Comparison of ENCODE assay signal across 27 cellular contexts in the genomic region with DNA sequence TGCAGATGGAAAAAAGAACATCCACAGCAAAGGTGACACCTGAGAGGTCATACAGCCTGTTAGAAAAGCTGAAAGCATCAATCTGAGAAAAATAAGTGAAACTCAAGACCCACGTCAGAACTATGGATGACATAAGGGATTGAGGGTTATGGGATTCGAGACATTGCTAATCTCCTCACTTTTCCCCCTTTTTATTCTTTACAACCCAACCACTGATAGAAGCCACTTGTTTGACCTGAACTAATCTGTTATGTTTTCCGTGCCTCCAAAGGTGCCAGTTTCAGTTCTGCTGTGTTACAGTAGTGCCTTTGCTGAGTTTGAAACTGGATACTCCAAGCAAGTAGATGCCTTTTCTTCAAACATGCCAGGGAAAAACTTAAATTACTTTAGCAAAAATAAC.
"Had no signal": no experiment of that assay in that cellular context is flagged by ENCODE, and none has a peak within 500 bp of the region (broad histone marks: within the 10 kb centered on the region; RNA-seq: fewer than 3 reads in every experiment).

No MANE protein-coding gene starts in this region.

- H3K27ac ChIP-seq: adrenal gland, ascending aorta, breast epithelium, colonic mucosa, dorsolateral prefrontal cortex, lower lobe of right lung, psoas muscle, right atrium auricular region, VCaP had no signal

- H3K27me3 Mint-ChIP-seq: activated CD4-positive, alpha-beta T cell treated with anti-CD3 and anti-CD28 coated beads, Interleukin-2, amount 10 ng/mL, durations not matched to agents 7 days and 5 days; activated CD8-positive, alpha-beta T cell treated with anti-CD3 and anti-CD28 coated beads for 36 hours; naive B cell; stimulated activated naive CD8-positive, alpha-beta T cell treated with anti-CD3 and anti-CD28 coated beads, Interleukin-15, Interleukin-2, amounts not matched to agents 100 ng/mL and 50 ng/mL, for 24 hours had no signal

- H3K36me3 Mint-ChIP-seq: naive B cell, neural progenitor cell had no signal

- H3K36me3 ChIP-seq: adrenal gland, ascending aorta, breast epithelium, colonic mucosa, lower lobe of right lung, neural progenitor cell, right atrium auricular region, tibial nerve had no signal

- DNase-seq: activated CD4-positive, alpha-beta T cell treated with anti-CD3 and anti-CD28 coated beads, Interleukin-2, amount 10 ng/mL, durations not matched to agents 7 days and 5 days; activated CD4-positive, CD25-positive, alpha-beta regulatory T cell treated with anti-CD3 and anti-CD28 coated beads, Interleukin-2, amount 50 U/mL, for 72 hours; activated CD8-positive, alpha-beta T cell treated with anti-CD3 and anti-CD28 coated beads for 36 hours; activated gamma-delta T cell treated with Interleukin-2 at 50 U/mL for 16 hours; adrenal gland; colonic mucosa; dorsolateral prefrontal cortex; effector memory CD8-positive, alpha-beta T cell; foreskin melanocyte; kidney; lower lobe of right lung; naive B cell; psoas muscle; stimulated activated CD4-positive, alpha-beta T cell treated with anti-CD3 and anti-CD28 coated beads, Interleukin-4, amount 100 ng/mL, for 24 hours; substantia nigra had no signal

- H3K9me3 Mint-ChIP-seq: activated CD8-positive, alpha-beta T cell treated with anti-CD3 and anti-CD28 coated beads for 36 hours; activated naive CD4-positive, alpha-beta T cell treated with anti-CD3 and anti-CD28 coated beads, Interleukin-2, amount 50 U/mL, for 72 hours; activated T-helper 1 cell treated with anti-CD3 and anti-CD28 coated beads, Interleukin-12 subunit alpha, Interleukin-12 subunit beta, Interleukin-2, Interleukin-4 antibody, amounts not matched to agents 30 ng/mL and 10 ng/mL and 1 ng/mL, durations not matched to agents 14 hours and 24 hours and 36 hours; central memory CD8-positive, alpha-beta T cell; effector memory CD8-positive, alpha-beta T cell; stimulated activated naive CD8-positive, alpha-beta T cell treated with anti-CD3 and anti-CD28 coated beads, Interleukin-15, Interleukin-2, amounts not matched to agents 100 ng/mL and 50 ng/mL, for 24 hours had no signal

- H3K4me1 ChIP-seq: ascending aorta, breast epithelium, colonic mucosa, psoas muscle, right atrium auricular region had no signal

- H3K4me3 ChIP-seq: adrenal gland, ascending aorta, breast epithelium, colonic mucosa, dorsolateral prefrontal cortex, lower lobe of right lung, neural progenitor cell, psoas muscle, right atrium auricular region, tibial nerve had no signal

- H3K9me3 ChIP-seq: adrenal gland, ascending aorta, breast epithelium, colonic mucosa, lower lobe of right lung, psoas muscle, right atrium auricular region, tibial nerve had no signal

- H3K9ac ChIP-seq: neural progenitor cell had no signal

- H3K27ac Mint-ChIP-seq: activated CD4-positive, alpha-beta T cell treated with anti-CD3 and anti-CD28 coated beads, Interleukin-2, amount 10 ng/mL, durations not matched to agents 7 days and 5 days; activated CD8-positive, alpha-beta T cell treated with anti-CD3 and anti-CD28 coated beads for 36 hours; activated naive CD4-positive, alpha-beta T cell treated with anti-CD3 and anti-CD28 coated beads, Interleukin-2, amount 50 U/mL, for 72 hours; activated T-helper 1 cell treated with anti-CD3 and anti-CD28 coated beads, Interleukin-12 subunit alpha, Interleukin-12 subunit beta, Interleukin-2, Interleukin-4 antibody, amounts not matched to agents 30 ng/mL and 10 ng/mL and 1 ng/mL, durations not matched to agents 14 hours and 24 hours and 36 hours; effector memory CD8-positive, alpha-beta T cell had no signal

- H3K4me1 Mint-ChIP-seq: central memory CD8-positive, alpha-beta T cell had no signal

- ATAC-seq: activated CD8-positive, alpha-beta T cell treated with anti-CD3 and anti-CD28 coated beads for 36 hours; effector memory CD8-positive, alpha-beta T cell; esophagus mucosa; left lobe of liver; lower lobe of right lung; psoas muscle had no signal

- H3K27me3 ChIP-seq: adrenal gland, ascending aorta, breast epithelium, colonic mucosa, dorsolateral prefrontal cortex, neural progenitor cell, right atrium auricular region, tibial nerve had no signal

- H3K4me3 Mint-ChIP-seq: activated CD4-positive, alpha-beta T cell treated with anti-CD3 and anti-CD28 coated beads, Interleukin-2, amount 10 ng/mL, durations not matched to agents 7 days and 5 days; activated CD8-positive, alpha-beta T cell treated with anti-CD3 and anti-CD28 coated beads for 36 hours; activated T-helper 1 cell treated with anti-CD3 and anti-CD28 coated beads, Interleukin-12 subunit alpha, Interleukin-12 subunit beta, Interleukin-2, Interleukin-4 antibody, amounts not matched to agents 30 ng/mL and 10 ng/mL and 1 ng/mL, durations not matched to agents 14 hours and 24 hours and 36 hours; central memory CD8-positive, alpha-beta T cell; effector memory CD8-positive, alpha-beta T cell; naive B cell; neural progenitor cell; stimulated activated naive CD8-positive, alpha-beta T cell treated with anti-CD3 and anti-CD28 coated beads, Interleukin-15, Interleukin-2, amounts not matched to agents 100 ng/mL and 50 ng/mL, for 24 hours had no signal
